Comparison of ENCODE assay signal across 1 cellular context in genomic region chr7:21773326-21773725, GRCh38.
TF ChIP-seq lines count a peak whose summit lies in the region.

No MANE protein-coding gene starts in this region.

TF ChIP-seq in GM23338, 12 proteins besides CTCF, POLR2A, EP300 and RAD21 (continued from another document):
- TF ChIP-seq ZNF462 (CRISPR knock-in tag; IDR thresholded peaks at IDR 0.05) (no peak), ZNF114 (CRISPR knock-in tag; IDR thresholded peaks at IDR 0.05) (no peak), ETS1 (IDR thresholded peaks at IDR 0.05) (no peak), ZNF331 (CRISPR knock-in tag; IDR thresholded peaks at IDR 0.05; ENCODE audit: low read depth) (no peak), NANOG (IDR thresholded peaks at IDR 0.05; ENCODE audit: borderline replicate concordance) (no peak), STAT1 (IDR thresholded peaks at IDR 0.05; ENCODE audit: unreplicated experiment) (no peak)
